In the genomic region with DNA sequence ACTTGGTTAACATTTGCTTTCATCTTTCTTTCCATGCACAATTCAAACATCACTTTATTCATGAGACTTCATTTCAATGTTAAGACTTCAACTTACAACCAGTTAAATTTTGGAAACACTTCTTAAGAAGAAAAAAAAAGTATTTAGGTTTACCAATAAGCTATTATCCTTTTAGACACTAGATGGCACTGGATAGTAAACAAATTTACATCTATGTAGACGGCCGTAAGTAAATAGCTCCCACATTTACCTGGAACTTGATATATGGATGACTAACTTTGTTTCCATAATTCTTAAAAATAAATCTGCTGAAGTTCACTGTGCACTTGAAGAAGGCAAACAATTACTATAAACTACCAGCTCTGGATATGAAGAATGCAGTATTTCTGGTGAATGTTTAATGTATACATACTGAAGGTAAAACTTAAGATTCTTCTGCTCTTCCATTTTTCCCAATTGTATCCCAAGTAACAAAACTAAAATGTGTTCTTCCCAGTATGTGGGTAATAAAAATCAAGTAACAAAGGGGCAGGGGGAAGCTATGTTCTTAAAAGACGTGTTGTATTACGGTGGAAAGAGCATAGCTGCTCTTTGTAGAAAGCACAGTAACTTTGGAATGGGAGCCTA, we compare ENCODE assay signal across 1 cellular context.
TF ChIP-seq lines count a peak whose summit lies in the region.

No MANE protein-coding gene starts in this region.

TF ChIP-seq in HEK293, 187 proteins besides CTCF, POLR2A, EP300 and RAD21 (continued from another document):
- TF ChIP-seq, protein P1, sequence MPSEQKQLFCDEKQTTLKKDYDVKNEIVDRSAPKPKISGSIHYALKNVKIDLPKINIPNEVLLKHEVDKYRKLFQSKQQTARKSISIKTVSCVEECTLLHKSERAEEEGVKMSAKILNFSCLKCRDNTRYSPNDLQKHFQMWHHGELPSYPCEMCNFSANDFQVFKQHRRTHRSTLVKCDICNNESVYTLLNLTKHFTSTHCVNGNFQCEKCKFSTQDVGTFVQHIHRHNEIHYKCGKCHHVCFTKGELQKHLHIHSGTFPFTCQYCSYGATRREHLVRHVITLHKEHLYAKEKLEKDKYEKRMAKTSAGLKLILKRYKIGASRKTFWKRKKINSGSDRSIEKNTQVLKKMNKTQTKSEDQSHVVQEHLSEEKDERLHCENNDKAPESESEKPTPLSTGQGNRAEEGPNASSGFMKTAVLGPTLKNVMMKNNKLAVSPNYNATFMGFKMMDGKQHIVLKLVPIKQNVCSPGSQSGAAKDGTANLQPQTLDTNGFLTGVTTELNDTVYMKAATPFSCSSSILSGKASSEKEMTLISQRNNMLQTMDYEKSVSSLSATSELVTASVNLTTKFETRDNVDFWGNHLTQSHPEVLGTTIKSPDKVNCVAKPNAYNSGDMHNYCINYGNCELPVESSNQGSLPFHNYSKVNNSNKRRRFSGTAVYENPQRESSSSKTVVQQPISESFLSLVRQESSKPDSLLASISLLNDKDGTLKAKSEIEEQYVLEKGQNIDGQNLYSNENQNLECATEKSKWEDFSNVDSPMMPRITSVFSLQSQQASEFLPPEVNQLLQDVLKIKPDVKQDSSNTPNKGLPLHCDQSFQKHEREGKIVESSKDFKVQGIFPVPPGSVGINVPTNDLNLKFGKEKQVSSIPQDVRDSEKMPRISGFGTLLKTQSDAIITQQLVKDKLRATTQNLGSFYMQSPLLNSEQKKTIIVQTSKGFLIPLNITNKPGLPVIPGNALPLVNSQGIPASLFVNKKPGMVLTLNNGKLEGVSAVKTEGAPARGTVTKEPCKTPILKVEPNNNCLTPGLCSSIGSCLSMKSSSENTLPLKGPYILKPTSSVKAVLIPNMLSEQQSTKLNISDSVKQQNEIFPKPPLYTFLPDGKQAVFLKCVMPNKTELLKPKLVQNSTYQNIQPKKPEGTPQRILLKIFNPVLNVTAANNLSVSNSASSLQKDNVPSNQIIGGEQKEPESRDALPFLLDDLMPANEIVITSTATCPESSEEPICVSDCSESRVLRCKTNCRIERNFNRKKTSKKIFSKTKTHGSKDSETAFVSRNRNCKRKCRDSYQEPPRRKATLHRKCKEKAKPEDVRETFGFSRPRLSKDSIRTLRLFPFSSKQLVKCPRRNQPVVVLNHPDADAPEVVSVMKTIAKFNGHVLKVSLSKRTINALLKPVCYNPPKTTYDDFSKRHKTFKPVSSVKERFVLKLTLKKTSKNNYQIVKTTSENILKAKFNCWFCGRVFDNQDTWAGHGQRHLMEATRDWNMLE (tag by site-specific recombination; conservative IDR thresholded peaks at IDR 0.05; ENCODE audit: low read depth), result no peak
- no peak for TF ChIP-seq ZNF624 (tag by site-specific recombination; IDR thresholded peaks at IDR 0.05)
- TF ChIP-seq, protein P2, sequence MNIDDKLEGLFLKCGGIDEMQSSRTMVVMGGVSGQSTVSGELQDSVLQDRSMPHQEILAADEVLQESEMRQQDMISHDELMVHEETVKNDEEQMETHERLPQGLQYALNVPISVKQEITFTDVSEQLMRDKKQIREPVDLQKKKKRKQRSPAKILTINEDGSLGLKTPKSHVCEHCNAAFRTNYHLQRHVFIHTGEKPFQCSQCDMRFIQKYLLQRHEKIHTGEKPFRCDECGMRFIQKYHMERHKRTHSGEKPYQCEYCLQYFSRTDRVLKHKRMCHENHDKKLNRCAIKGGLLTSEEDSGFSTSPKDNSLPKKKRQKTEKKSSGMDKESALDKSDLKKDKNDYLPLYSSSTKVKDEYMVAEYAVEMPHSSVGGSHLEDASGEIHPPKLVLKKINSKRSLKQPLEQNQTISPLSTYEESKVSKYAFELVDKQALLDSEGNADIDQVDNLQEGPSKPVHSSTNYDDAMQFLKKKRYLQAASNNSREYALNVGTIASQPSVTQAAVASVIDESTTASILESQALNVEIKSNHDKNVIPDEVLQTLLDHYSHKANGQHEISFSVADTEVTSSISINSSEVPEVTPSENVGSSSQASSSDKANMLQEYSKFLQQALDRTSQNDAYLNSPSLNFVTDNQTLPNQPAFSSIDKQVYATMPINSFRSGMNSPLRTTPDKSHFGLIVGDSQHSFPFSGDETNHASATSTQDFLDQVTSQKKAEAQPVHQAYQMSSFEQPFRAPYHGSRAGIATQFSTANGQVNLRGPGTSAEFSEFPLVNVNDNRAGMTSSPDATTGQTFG (tag by site-specific recombination; IDR thresholded peaks at IDR 0.05; ENCODE audit: borderline replicate concordance), result no peak
